ENCODE assay signal across 19 cellular contexts in the genomic region with DNA sequence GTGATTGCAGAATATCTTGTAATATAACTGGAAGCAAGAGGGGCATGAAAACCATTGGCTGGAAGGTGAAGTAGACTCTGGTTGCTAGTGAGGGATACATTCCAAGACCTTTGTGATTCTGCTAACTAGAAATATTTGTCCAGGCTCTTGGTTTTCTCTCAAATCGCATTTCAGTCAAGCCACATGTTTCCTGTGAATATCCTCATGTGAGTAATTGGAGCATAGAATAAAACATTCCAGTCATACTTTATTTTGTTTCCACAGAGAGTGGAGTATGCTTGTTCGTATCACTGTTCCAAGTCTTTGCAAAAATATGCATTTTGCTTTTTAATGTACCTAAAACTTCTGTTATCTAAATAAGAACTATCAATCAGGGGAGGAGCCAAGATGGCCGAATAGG.
DNase-seq lines count a peak whose midpoint lies in the region; FAIRE-seq and TF ChIP-seq lines count a peak whose summit lies in the region.
"Had no signal": no experiment of that assay in that cellular context is flagged by ENCODE, and none has a peak within 500 bp of the region (broad histone marks: within the 10 kb centered on the region; RNA-seq: fewer than 3 reads in every experiment).

No MANE protein-coding gene starts in this region.

- H3K36me3 ChIP-seq in brain microvascular endothelial cell (replicated peaks): no peaks in the 10 kb centered on the region
- no peaks in the 10 kb centered on the region for H3K36me3 ChIP-seq in SK-N-SH (replicated peaks in 1 of 2; ENCODE audit: control insufficient read depth in 1 of 2, insufficient read depth in 2 of 2, low read length in 1 of 2)
- no peaks in the 10 kb centered on the region for H3K36me3 ChIP-seq in left ventricle myocardium inferior

- no peaks in the 10 kb centered on the region for H3K9me2 ChIP-seq in SK-N-SH

- no peaks in the 10 kb centered on the region for H3K4me1 ChIP-seq in SK-N-SH (ENCODE audit: control insufficient read depth in 1 of 2, insufficient read depth in 2 of 2, low read depth in 1 of 2, low read length in 1 of 2)
- no peaks in the 10 kb centered on the region for H3K4me1 ChIP-seq in left ventricle myocardium inferior

- H3K79me2 ChIP-seq in SK-N-SH (ENCODE audit: insufficient read depth): no peaks in the 10 kb centered on the region

- no peaks in the 10 kb centered on the region for H3K9me3 ChIP-seq in SK-N-SH
- peaks cover 4% of the 10 kb centered on the region for H3K9me3 ChIP-seq in left ventricle myocardium inferior (replicated peaks)

- no peaks in the 10 kb centered on the region for H4K20me1 ChIP-seq in SK-N-SH (ENCODE audit: insufficient read depth)

- in situ Hi-C loops in brain microvascular endothelial cell (cut with HindIII; ENCODE audit: low pct_ligation_motif_present, low sequenced_read_pairs): no loop called here

- H3K9ac ChIP-seq in SK-N-SH: no peak overlapping the region

- H3K4me2 ChIP-seq in SK-N-SH: no peak overlapping the region; the same call in 1 of the 2 replicates

- intact Hi-C loops in left ventricle myocardium inferior (cut with micrococcal nuclease): no loop called here

- no peak overlapping the region for H3K27ac ChIP-seq in brain microvascular endothelial cell
- no peak overlapping the region for H3K27ac ChIP-seq in SK-N-SH (ENCODE audit: low read depth in 2 of 2, low read length in 1 of 2)
- H3K27ac ChIP-seq in left ventricle myocardium inferior (replicated peaks): no peak overlapping the region
- H3K27ac ChIP-seq: PC-9 had no signal

- WGBS in SK-N-SH (ENCODE audit: low lambda C conversion rate): 1% methylated on average over 3 of the region's 3 CpGs

- no peaks in the 10 kb centered on the region for H3F3A ChIP-seq in SK-N-SH (replicated peaks; ENCODE audit: insufficient read depth)

- H3K4me3 ChIP-seq in brain microvascular endothelial cell (ENCODE audit: low read depth, low read length) (no peak overlapping the region), fibroblast of pulmonary artery (replicated peaks; ENCODE audit: low read depth, low read length) (no peak overlapping the region), skeletal muscle cell (ENCODE audit: low read depth, low read length) (no peak overlapping the region), SK-N-SH (ENCODE audit: low read depth in 2 of 2, low read length in 1 of 2) (no peak overlapping the region), left ventricle myocardium inferior (no peak overlapping the region)
- H3K4me3 ChIP-seq: K562, PC-9 had no signal

- POLR2A ChIA-PET in SK-N-SH (lab: Yijun Ruan, JAX): no interaction called here

- no peak for FAIRE-seq in HTR-8/SVneo (lab: Jason Lieb, UNC)
- FAIRE-seq: D721Med, G401.6, GM12892, K562 had no signal

- no peak for TF ChIP-seq EP300 in SK-N-SH (IDR thresholded peaks at IDR 0.05; ENCODE audit: borderline replicate concordance in 1 of 2, low read depth in 1 of 2, low read length in 1 of 2)

- H2AFZ ChIP-seq in SK-N-SH (ENCODE audit: low read depth): no peak overlapping the region

- DNase-seq in HTR-8/SVneo (ENCODE audit: insufficient read length, low spot score) (peak; percentile 2), brain microvascular endothelial cell (peak; percentile 53), fibroblast of pulmonary artery (ENCODE audit: low read depth) (peak; percentile 60), skeletal muscle cell (ENCODE audit: low read depth) (peak; percentile 40), SK-N-SH (no peak), hypothalamus (lab: John Stamatoyannopoulos, UW) (no peak), left ventricle myocardium inferior (no peak)
- no peak for DNase-seq in stimulated activated CD4-positive, alpha-beta T cell treated with anti-CD3 and anti-CD28 coated beads, Interleukin-4, amount 100 ng/mL, for 4 hours
- DNase-seq: CD4-positive, alpha-beta memory T cell; DMS79 treated with DMSO at 0.1 percent for 48 hours; NCI-H1048; NCI-H146; NCI-H345; NCI-H526 treated with DMSO at 0.1 percent for 48 hours had no signal

- TF ChIP-seq CTCF in brain microvascular endothelial cell (IDR thresholded peaks at IDR 0.05; ENCODE audit: low read depth, low read length, missing control alignments) (no peak), fibroblast of pulmonary artery (IDR thresholded peaks at IDR 0.05; ENCODE audit: low read length, missing control alignments) (no peak), SK-N-SH (IDR thresholded peaks at IDR 0.05) (no peak), left ventricle myocardium inferior (IDR thresholded peaks at IDR 0.05; ENCODE audit: borderline replicate concordance) (no peak)

- H3K27me3 ChIP-seq in brain microvascular endothelial cell (replicated peaks) (no peaks in the 10 kb centered on the region), SK-N-SH (ENCODE audit: insufficient read depth) (no peaks in the 10 kb centered on the region), left ventricle myocardium inferior (ENCODE audit: low read depth) (no peaks in the 10 kb centered on the region)

- CTCF ChIA-PET in SK-N-SH (lab: Yijun Ruan, JAX): no interaction called here

- TF ChIP-seq RAD21 in SK-N-SH (IDR thresholded peaks at IDR 0.05; ENCODE audit: low read length): no peak

TF ChIP-seq in SK-N-SH, 30 proteins besides CTCF, POLR2A, EP300 and RAD21 (continues in another document):
- TF ChIP-seq NFIC (IDR thresholded peaks at IDR 0.05; ENCODE audit: borderline replicate concordance): no peak
- TF ChIP-seq JUND (IDR thresholded peaks at IDR 0.05): no peak
- TF ChIP-seq, protein P1, sequence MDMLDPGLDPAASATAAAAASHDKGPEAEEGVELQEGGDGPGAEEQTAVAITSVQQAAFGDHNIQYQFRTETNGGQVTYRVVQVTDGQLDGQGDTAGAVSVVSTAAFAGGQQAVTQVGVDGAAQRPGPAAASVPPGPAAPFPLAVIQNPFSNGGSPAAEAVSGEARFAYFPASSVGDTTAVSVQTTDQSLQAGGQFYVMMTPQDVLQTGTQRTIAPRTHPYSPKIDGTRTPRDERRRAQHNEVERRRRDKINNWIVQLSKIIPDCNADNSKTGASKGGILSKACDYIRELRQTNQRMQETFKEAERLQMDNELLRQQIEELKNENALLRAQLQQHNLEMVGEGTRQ (IDR thresholded peaks at IDR 0.05; ENCODE audit: borderline replicate concordance, low read depth, low read length): no peak
- TF ChIP-seq, protein P2, sequence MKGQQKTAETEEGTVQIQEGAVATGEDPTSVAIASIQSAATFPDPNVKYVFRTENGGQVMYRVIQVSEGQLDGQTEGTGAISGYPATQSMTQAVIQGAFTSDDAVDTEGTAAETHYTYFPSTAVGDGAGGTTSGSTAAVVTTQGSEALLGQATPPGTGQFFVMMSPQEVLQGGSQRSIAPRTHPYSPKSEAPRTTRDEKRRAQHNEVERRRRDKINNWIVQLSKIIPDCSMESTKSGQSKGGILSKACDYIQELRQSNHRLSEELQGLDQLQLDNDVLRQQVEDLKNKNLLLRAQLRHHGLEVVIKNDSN (IDR thresholded peaks at IDR 0.05; ENCODE audit: borderline replicate concordance, low read depth): no peak
- TF ChIP-seq, protein P3, sequence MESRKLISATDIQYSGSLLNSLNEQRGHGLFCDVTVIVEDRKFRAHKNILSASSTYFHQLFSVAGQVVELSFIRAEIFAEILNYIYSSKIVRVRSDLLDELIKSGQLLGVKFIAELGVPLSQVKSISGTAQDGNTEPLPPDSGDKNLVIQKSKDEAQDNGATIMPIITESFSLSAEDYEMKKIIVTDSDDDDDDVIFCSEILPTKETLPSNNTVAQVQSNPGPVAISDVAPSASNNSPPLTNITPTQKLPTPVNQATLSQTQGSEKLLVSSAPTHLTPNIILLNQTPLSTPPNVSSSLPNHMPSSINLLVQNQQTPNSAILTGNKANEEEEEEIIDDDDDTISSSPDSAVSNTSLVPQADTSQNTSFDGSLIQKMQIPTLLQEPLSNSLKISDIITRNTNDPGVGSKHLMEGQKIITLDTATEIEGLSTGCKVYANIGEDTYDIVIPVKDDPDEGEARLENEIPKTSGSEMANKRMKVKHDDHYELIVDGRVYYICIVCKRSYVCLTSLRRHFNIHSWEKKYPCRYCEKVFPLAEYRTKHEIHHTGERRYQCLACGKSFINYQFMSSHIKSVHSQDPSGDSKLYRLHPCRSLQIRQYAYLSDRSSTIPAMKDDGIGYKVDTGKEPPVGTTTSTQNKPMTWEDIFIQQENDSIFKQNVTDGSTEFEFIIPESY (IDR thresholded peaks at IDR 0.05; ENCODE audit: borderline replicate concordance, low read depth): no peak
- TF ChIP-seq TAF1 (IDR thresholded peaks at IDR 0.05; ENCODE audit: borderline replicate concordance, low read depth, low read length): no peak
- no peak for TF ChIP-seq FOXM1 (IDR thresholded peaks at IDR 0.05; ENCODE audit: low read depth)
- TF ChIP-seq, protein P4, sequence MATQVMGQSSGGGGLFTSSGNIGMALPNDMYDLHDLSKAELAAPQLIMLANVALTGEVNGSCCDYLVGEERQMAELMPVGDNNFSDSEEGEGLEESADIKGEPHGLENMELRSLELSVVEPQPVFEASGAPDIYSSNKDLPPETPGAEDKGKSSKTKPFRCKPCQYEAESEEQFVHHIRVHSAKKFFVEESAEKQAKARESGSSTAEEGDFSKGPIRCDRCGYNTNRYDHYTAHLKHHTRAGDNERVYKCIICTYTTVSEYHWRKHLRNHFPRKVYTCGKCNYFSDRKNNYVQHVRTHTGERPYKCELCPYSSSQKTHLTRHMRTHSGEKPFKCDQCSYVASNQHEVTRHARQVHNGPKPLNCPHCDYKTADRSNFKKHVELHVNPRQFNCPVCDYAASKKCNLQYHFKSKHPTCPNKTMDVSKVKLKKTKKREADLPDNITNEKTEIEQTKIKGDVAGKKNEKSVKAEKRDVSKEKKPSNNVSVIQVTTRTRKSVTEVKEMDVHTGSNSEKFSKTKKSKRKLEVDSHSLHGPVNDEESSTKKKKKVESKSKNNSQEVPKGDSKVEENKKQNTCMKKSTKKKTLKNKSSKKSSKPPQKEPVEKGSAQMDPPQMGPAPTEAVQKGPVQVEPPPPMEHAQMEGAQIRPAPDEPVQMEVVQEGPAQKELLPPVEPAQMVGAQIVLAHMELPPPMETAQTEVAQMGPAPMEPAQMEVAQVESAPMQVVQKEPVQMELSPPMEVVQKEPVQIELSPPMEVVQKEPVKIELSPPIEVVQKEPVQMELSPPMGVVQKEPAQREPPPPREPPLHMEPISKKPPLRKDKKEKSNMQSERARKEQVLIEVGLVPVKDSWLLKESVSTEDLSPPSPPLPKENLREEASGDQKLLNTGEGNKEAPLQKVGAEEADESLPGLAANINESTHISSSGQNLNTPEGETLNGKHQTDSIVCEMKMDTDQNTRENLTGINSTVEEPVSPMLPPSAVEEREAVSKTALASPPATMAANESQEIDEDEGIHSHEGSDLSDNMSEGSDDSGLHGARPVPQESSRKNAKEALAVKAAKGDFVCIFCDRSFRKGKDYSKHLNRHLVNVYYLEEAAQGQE (IDR thresholded peaks at IDR 0.05; ENCODE audit: low read depth, low read length): no peak
- TF ChIP-seq TEAD4 (IDR thresholded peaks at IDR 0.05; ENCODE audit: borderline replicate concordance, insufficient read depth): no peak

Comparison
In these comparisons a context has a peak if more than half of its experiments do, and no peak if none do; other contexts are left out.
1. DNase-seq: peak in HTR-8/SVneo (single experiment), brain microvascular endothelial cell (single experiment), fibroblast of pulmonary artery (single experiment) and skeletal muscle cell (single experiment); none in stimulated activated CD4-positive, alpha-beta T cell treated with anti-CD3 and anti-CD28 coated beads, Interleukin-4, amount 100 ng/mL, for 4 hours (0 of 2), SK-N-SH (single experiment), hypothalamus (0 of 51) and left ventricle myocardium inferior (single experiment).